ENCODE assay signal across 1 cellular context in the genomic region with DNA sequence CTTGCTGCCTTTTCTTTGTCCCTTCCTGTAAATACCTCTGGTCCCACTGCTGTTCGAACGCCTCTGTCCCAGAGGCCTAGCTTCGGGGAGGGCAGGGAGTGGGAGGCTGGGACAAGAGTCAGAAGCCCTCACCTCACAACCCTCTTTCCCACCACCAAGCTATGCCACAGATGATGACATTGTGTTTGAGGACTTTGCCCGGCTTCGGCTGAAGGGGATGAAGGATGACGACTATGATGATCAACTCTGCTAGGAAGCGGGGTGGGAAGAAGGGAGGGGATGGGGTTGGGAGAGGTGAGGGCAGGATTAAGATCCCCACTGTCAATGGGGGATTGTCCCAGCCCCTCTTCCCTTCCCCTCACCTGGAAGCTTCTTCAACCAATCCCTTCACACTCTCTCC.
TF ChIP-seq lines count a peak whose summit lies in the region.

No MANE protein-coding gene starts in this region.

TF ChIP-seq in GM12878, 131 proteins besides CTCF, POLR2A, EP300 and RAD21:
- TF ChIP-seq HDAC6 (IDR thresholded peaks at IDR 0.05; ENCODE audit: unreplicated experiment) = no peak
- no peak for TF ChIP-seq MYC (IDR thresholded peaks at IDR 0.05; ENCODE audit: insufficient read depth, insufficient read length, insufficient replicate concordance, low read length, severe bottlenecking)
- TF ChIP-seq, protein P1, sequence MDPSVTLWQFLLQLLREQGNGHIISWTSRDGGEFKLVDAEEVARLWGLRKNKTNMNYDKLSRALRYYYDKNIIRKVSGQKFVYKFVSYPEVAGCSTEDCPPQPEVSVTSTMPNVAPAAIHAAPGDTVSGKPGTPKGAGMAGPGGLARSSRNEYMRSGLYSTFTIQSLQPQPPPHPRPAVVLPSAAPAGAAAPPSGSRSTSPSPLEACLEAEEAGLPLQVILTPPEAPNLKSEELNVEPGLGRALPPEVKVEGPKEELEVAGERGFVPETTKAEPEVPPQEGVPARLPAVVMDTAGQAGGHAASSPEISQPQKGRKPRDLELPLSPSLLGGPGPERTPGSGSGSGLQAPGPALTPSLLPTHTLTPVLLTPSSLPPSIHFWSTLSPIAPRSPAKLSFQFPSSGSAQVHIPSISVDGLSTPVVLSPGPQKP (IDR thresholded peaks at IDR 0.05; ENCODE audit: low read depth, low read length) = no peak
- TF ChIP-seq SREBF2 (IDR thresholded peaks at IDR 0.05; ENCODE audit: low read length) = no peak
- no peak for TF ChIP-seq ATF7 (IDR thresholded peaks at IDR 0.05; ENCODE audit: low read depth)
- no peak for TF ChIP-seq RFX5 (IDR thresholded peaks at IDR 0.05; ENCODE audit: low read depth, low read length)
- no peak for TF ChIP-seq SUZ12 (IDR thresholded peaks at IDR 0.05; ENCODE audit: unreplicated experiment)
- no peak for TF ChIP-seq NFYA (IDR thresholded peaks at IDR 0.05; ENCODE audit: borderline replicate concordance, low read depth, low read length)
- TF ChIP-seq CBFB (IDR thresholded peaks at IDR 0.05; ENCODE audit: low read depth) = no peak
- TF ChIP-seq MTA3 (IDR thresholded peaks at IDR 0.05; ENCODE audit: borderline replicate concordance, low read length) = no peak
- TF ChIP-seq TARDBP (IDR thresholded peaks at IDR 0.05; ENCODE audit: borderline replicate concordance) = no peak
- TF ChIP-seq KLF5 (IDR thresholded peaks at IDR 0.05; ENCODE audit: partially characterized antibody) = no peak
- no peak for TF ChIP-seq EGR1 (IDR thresholded peaks at IDR 0.05; ENCODE audit: borderline replicate concordance in 1 of 2, low read depth in 2 of 2, low read length in 2 of 2)
- no peak for TF ChIP-seq IRF4 (IDR thresholded peaks at IDR 0.05; ENCODE audit: low read depth, low read length)
- TF ChIP-seq, protein P2, sequence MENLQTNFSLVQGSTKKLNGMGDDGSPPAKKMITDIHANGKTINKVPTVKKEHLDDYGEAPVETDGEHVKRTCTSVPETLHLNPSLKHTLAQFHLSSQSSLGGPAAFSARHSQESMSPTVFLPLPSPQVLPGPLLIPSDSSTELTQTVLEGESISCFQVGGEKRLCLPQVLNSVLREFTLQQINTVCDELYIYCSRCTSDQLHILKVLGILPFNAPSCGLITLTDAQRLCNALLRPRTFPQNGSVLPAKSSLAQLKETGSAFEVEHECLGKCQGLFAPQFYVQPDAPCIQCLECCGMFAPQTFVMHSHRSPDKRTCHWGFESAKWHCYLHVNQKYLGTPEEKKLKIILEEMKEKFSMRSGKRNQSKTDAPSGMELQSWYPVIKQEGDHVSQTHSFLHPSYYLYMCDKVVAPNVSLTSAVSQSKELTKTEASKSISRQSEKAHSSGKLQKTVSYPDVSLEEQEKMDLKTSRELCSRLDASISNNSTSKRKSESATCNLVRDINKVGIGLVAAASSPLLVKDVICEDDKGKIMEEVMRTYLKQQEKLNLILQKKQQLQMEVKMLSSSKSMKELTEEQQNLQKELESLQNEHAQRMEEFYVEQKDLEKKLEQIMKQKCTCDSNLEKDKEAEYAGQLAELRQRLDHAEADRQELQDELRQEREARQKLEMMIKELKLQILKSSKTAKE (IDR thresholded peaks at IDR 0.05; ENCODE audit: low read depth, poor library complexity, severe bottlenecking) = no peak
- TF ChIP-seq SMAD1 (IDR thresholded peaks at IDR 0.05; ENCODE audit: low read depth, partially characterized antibody) = no peak
- TF ChIP-seq ZZZ3 (IDR thresholded peaks at IDR 0.05; ENCODE audit: control insufficient read depth, insufficient read length, low read depth) = no peak
- TF ChIP-seq, protein P3, sequence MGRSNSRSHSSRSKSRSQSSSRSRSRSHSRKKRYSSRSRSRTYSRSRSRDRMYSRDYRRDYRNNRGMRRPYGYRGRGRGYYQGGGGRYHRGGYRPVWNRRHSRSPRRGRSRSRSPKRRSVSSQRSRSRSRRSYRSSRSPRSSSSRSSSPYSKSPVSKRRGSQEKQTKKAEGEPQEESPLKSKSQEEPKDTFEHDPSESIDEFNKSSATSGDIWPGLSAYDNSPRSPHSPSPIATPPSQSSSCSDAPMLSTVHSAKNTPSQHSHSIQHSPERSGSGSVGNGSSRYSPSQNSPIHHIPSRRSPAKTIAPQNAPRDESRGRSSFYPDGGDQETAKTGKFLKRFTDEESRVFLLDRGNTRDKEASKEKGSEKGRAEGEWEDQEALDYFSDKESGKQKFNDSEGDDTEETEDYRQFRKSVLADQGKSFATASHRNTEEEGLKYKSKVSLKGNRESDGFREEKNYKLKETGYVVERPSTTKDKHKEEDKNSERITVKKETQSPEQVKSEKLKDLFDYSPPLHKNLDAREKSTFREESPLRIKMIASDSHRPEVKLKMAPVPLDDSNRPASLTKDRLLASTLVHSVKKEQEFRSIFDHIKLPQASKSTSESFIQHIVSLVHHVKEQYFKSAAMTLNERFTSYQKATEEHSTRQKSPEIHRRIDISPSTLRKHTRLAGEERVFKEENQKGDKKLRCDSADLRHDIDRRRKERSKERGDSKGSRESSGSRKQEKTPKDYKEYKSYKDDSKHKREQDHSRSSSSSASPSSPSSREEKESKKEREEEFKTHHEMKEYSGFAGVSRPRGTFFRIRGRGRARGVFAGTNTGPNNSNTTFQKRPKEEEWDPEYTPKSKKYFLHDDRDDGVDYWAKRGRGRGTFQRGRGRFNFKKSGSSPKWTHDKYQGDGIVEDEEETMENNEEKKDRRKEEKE (IDR thresholded peaks at IDR 0.05) = no peak
- TF ChIP-seq, protein P4, sequence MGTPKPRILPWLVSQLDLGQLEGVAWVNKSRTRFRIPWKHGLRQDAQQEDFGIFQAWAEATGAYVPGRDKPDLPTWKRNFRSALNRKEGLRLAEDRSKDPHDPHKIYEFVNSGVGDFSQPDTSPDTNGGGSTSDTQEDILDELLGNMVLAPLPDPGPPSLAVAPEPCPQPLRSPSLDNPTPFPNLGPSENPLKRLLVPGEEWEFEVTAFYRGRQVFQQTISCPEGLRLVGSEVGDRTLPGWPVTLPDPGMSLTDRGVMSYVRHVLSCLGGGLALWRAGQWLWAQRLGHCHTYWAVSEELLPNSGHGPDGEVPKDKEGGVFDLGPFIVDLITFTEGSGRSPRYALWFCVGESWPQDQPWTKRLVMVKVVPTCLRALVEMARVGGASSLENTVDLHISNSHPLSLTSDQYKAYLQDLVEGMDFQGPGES (IDR thresholded peaks at IDR 0.05) = no peak
- TF ChIP-seq, protein P5, sequence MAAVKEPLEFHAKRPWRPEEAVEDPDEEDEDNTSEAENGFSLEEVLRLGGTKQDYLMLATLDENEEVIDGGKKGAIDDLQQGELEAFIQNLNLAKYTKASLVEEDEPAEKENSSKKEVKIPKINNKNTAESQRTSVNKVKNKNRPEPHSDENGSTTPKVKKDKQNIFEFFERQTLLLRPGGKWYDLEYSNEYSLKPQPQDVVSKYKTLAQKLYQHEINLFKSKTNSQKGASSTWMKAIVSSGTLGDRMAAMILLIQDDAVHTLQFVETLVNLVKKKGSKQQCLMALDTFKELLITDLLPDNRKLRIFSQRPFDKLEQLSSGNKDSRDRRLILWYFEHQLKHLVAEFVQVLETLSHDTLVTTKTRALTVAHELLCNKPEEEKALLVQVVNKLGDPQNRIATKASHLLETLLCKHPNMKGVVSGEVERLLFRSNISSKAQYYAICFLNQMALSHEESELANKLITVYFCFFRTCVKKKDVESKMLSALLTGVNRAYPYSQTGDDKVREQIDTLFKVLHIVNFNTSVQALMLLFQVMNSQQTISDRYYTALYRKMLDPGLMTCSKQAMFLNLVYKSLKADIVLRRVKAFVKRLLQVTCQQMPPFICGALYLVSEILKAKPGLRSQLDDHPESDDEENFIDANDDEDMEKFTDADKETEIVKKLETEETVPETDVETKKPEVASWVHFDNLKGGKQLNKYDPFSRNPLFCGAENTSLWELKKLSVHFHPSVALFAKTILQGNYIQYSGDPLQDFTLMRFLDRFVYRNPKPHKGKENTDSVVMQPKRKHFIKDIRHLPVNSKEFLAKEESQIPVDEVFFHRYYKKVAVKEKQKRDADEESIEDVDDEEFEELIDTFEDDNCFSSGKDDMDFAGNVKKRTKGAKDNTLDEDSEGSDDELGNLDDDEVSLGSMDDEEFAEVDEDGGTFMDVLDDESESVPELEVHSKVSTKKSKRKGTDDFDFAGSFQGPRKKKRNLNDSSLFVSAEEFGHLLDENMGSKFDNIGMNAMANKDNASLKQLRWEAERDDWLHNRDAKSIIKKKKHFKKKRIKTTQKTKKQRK (IDR thresholded peaks at IDR 0.05; ENCODE audit: low read depth, low read length) = no peak
